ENCODE assay signal across 10 cellular contexts in the genomic region with DNA sequence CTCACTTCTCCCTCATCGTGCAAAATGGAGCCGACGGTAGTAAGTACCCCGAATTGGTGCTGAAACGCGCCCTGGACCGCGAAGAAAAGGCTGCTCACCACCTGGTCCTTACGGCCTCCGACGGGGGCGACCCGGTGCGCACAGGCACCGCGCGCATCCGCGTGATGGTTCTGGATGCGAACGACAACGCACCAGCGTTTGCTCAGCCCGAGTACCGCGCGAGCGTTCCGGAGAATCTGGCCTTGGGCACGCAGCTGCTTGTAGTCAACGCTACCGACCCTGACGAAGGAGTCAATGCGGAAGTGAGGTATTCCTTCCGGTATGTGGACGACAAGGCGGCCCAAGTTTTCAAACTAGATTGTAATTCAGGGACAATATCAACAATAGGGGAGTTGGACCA. TPM values are rescaled to one million over a fixed set of nuclear protein-coding genes. Genes with fewer than 3 reads are reported as not detected.
DNase-seq lines count a peak whose midpoint lies in the region; ATAC-seq and TF ChIP-seq lines count a peak whose summit lies in the region.
"Had no signal": no experiment of that assay in that cellular context is flagged by ENCODE, and none has a peak within 500 bp of the region (broad histone marks: within the 10 kb centered on the region; RNA-seq: fewer than 3 reads in every experiment).

No MANE protein-coding gene starts in this region.

- POLR2A ChIA-PET in activated CD4-positive, alpha-beta memory T cell treated with anti-CD3 and anti-CD28 coated beads, Interleukin-2, amount 10 ng/mL, durations not matched to agents 7 days and 5 days (lab: Charles Lee) = interaction anchor here (0.7 to 1.1 kb wide), 2 partner anchors 10 to 32 kb away, joined by 3 read pairs; a partner anchor contains a TSS
- POLR2A ChIA-PET in activated CD4-positive, alpha-beta memory T cell treated with anti-CD3 and anti-CD28 coated beads for 36 hours (lab: Charles Lee) = no interaction called here
- POLR2A ChIA-PET in HEK293T (lab: Yijun Ruan, JAX) = no interaction called here

- peaks cover 0 to 10% (median 0%) of the 10 kb centered on the region in 4 donors for H3K4me1 ChIP-seq in stomach

- H3K36me3 Mint-ChIP-seq in activated CD4-positive, alpha-beta memory T cell treated with anti-CD3 and anti-CD28 coated beads, Interleukin-2, amount 10 ng/mL, durations not matched to agents 7 days and 5 days (ENCODE audit: low read depth) = peaks cover 13% of the 10 kb centered on the region
- peaks cover 20% of the 10 kb centered on the region for H3K36me3 Mint-ChIP-seq in activated CD4-positive, alpha-beta memory T cell treated with anti-CD3 and anti-CD28 coated beads for 36 hours

- peaks cover 40% of the 10 kb centered on the region for H3K27me3 Mint-ChIP-seq in activated CD4-positive, alpha-beta memory T cell treated with anti-CD3 and anti-CD28 coated beads, Interleukin-2, amount 10 ng/mL, durations not matched to agents 7 days and 5 days
- H3K27me3 Mint-ChIP-seq in activated CD4-positive, alpha-beta memory T cell treated with anti-CD3 and anti-CD28 coated beads for 36 hours = peaks cover 51% of the 10 kb centered on the region

- H3K4me1 Mint-ChIP-seq in activated CD4-positive, alpha-beta memory T cell treated with anti-CD3 and anti-CD28 coated beads, Interleukin-2, amount 10 ng/mL, durations not matched to agents 7 days and 5 days = peaks cover 6% of the 10 kb centered on the region
- peaks cover 4% of the 10 kb centered on the region for H3K4me1 Mint-ChIP-seq in activated CD4-positive, alpha-beta memory T cell treated with anti-CD3 and anti-CD28 coated beads for 36 hours (ENCODE audit: low read depth)

- ATAC-seq in HG03354 (IDR thresholded peaks at IDR 0.05; ENCODE audit: poor library complexity, severe bottlenecking, unreplicated experiment) = peak; percentile 55

- peaks cover 0 to 16% (median 6%) of the 10 kb centered on the region in 4 donors for H3K36me3 ChIP-seq in stomach

- TF ChIP-seq CTCF in fibroblast of villous mesenchyme (IDR thresholded peaks at IDR 0.05; ENCODE audit: insufficient read depth, low read depth, low read length) = no peak
- no peak for TF ChIP-seq CTCF in stomach (IDR thresholded peaks at IDR 0.05)

- WGBS in stomach, 5 donors = 18 to 26% (median 20%) methylated on average over 12 to 37 of the region's 37 CpGs

- H3K4me3 ChIP-seq in fibroblast of villous mesenchyme (ENCODE audit: low read depth, low read length) (peak overlapping the region; percentile 56), stomach (peak overlapping the region; percentile 20 to 34 (median 29))

- DNase-seq in activated CD4-positive, alpha-beta memory T cell treated with anti-CD3 and anti-CD28 coated beads, Interleukin-2, amount 10 ng/mL, durations not matched to agents 7 days and 5 days = no peak
- DNase-seq in activated CD4-positive, alpha-beta memory T cell treated with anti-CD3 and anti-CD28 coated beads for 36 hours = no peak
- DNase-seq in fibroblast of villous mesenchyme (ENCODE audit: low read depth) (no peak), stomach (no peak), HEK293T (ENCODE audit: extremely low spot score) (no peak), substantia nigra (lab: John Stamatoyannopoulos, UW) (no peak), NCI-H2227 (lab: John Stamatoyannopoulos, UW; ENCODE audit: unreplicated experiment) (no peak)
- DNase-seq: ACHN, Kasumi-1 had no signal

- CTCF ChIA-PET in activated CD4-positive, alpha-beta memory T cell treated with anti-CD3 and anti-CD28 coated beads, Interleukin-2, amount 10 ng/mL, durations not matched to agents 7 days and 5 days (lab: Charles Lee) = interaction anchor here (0.6 to 2.2 kb wide), 11 partner anchors 10 to 133 kb away, joined by 3 to 16 read pairs (median 7); a partner anchor contains a TSS
- CTCF ChIA-PET in activated CD4-positive, alpha-beta memory T cell treated with anti-CD3 and anti-CD28 coated beads for 36 hours (lab: Charles Lee) = interaction anchor here (0.6 to 4.7 kb wide), 12 partner anchors 10 to 1302 kb away, joined by 3 to 32 read pairs (median 5); a partner anchor contains a TSS
- CTCF ChIA-PET in HEK293T (lab: Yijun Ruan, JAX) = interaction anchor here (1.6 kb wide), 1 partner anchor 10 kb away, joined by 6 read pairs; a partner anchor contains a TSS

- H3K27ac ChIP-seq in stomach (no peak overlapping the region), substantia nigra (ENCODE audit: low read depth, low read length, poor library complexity, severe bottlenecking) (no peak overlapping the region)

- no peak for TF ChIP-seq EP300 in stomach (IDR thresholded peaks at IDR 0.05)

- H3K4me3 Mint-ChIP-seq in activated CD4-positive, alpha-beta memory T cell treated with anti-CD3 and anti-CD28 coated beads, Interleukin-2, amount 10 ng/mL, durations not matched to agents 7 days and 5 days = peak overlapping the region; percentile 53
- no peak overlapping the region for H3K4me3 Mint-ChIP-seq in activated CD4-positive, alpha-beta memory T cell treated with anti-CD3 and anti-CD28 coated beads for 36 hours

- no peak overlapping the region for H3K27ac Mint-ChIP-seq in activated CD4-positive, alpha-beta memory T cell treated with anti-CD3 and anti-CD28 coated beads, Interleukin-2, amount 10 ng/mL, durations not matched to agents 7 days and 5 days
- no peak overlapping the region for H3K27ac Mint-ChIP-seq in activated CD4-positive, alpha-beta memory T cell treated with anti-CD3 and anti-CD28 coated beads for 36 hours

- peaks cover 0 to 64% (median 12%) of the 10 kb centered on the region in 3 donors for H3K27me3 ChIP-seq in stomach

- intact Hi-C loops in activated CD4-positive, alpha-beta memory T cell treated with anti-CD3 and anti-CD28 coated beads for 36 hours (cut with micrococcal nuclease) = no loop called here
- intact Hi-C loops in stomach (cut with DNase I; ENCODE audit: low total_unique reads) = no loop called here

- peaks cover 13% of the 10 kb centered on the region for H3K9me3 Mint-ChIP-seq in activated CD4-positive, alpha-beta memory T cell treated with anti-CD3 and anti-CD28 coated beads, Interleukin-2, amount 10 ng/mL, durations not matched to agents 7 days and 5 days
- H3K9me3 Mint-ChIP-seq in activated CD4-positive, alpha-beta memory T cell treated with anti-CD3 and anti-CD28 coated beads for 36 hours = peaks cover 23% of the 10 kb centered on the region

- H3K9me3 ChIP-seq in stomach = peaks cover 58 to 100% (median 94%) of the 10 kb centered on the region in 4 donors

- TF ChIP-seq POLR2A in stomach (IDR thresholded peaks at IDR 0.05) = no peak

TF ChIP-seq in HEK293T, 16 proteins besides CTCF, POLR2A, EP300 and RAD21 (continues in another document):
- TF ChIP-seq CTBP1 (IDR thresholded peaks at IDR 0.05; ENCODE audit: borderline replicate concordance) = no peak
- no peak for TF ChIP-seq HDGF (IDR thresholded peaks at IDR 0.05; ENCODE audit: borderline replicate concordance)
- TF ChIP-seq, protein P1, sequence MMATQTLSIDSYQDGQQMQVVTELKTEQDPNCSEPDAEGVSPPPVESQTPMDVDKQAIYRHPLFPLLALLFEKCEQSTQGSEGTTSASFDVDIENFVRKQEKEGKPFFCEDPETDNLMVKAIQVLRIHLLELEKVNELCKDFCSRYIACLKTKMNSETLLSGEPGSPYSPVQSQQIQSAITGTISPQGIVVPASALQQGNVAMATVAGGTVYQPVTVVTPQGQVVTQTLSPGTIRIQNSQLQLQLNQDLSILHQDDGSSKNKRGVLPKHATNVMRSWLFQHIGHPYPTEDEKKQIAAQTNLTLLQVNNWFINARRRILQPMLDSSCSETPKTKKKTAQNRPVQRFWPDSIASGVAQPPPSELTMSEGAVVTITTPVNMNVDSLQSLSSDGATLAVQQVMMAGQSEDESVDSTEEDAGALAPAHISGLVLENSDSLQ (IDR thresholded peaks at IDR 0.05) = no peak
- no peak for TF ChIP-seq TARDBP (IDR thresholded peaks at IDR 0.05)
- TF ChIP-seq FOXM1 (IDR thresholded peaks at IDR 0.05; ENCODE audit: borderline replicate concordance) = no peak
- TF ChIP-seq ELF4 (IDR thresholded peaks at IDR 0.05) = no peak
- TF ChIP-seq FOXK2 (IDR thresholded peaks at IDR 0.05) = no peak

RNA-seq across cellular contexts. Expression of a gene that starts 1.0 kb away (rescaled TPM):
- total RNA-seq in activated CD4-positive, alpha-beta memory T cell treated with anti-CD3 and anti-CD28 coated beads, Interleukin-2, amount 10 ng/mL, durations not matched to agents 7 days and 5 days = not detected
- under 1 TPM in 1 of 2 experiments, not detected in 1; 0.07 TPM for total RNA-seq in activated CD4-positive, alpha-beta memory T cell treated with anti-CD3 and anti-CD28 coated beads for 36 hours
- total RNA-seq in fibroblast of villous mesenchyme (15.5 and 18.7 TPM in 2 replicates), stomach (1 to 10 TPM in 4 of 5 donors, under 1 TPM in 1; 0.58 to 7.4 (median 5.4) TPM)
- polyA plus RNA-seq in stomach = under 1 TPM in 2 of 3 donors, not detected in 1; 0.12 to 0.20 TPM

RNA-seq across cellular contexts. Expression of a gene that starts 10.4 kb away (rescaled TPM):
- not detected for total RNA-seq in activated CD4-positive, alpha-beta memory T cell treated with anti-CD3 and anti-CD28 coated beads, Interleukin-2, amount 10 ng/mL, durations not matched to agents 7 days and 5 days
- total RNA-seq in activated CD4-positive, alpha-beta memory T cell treated with anti-CD3 and anti-CD28 coated beads for 36 hours = under 1 TPM in 1 of 2 experiments, not detected in 1; 0.05 TPM
- total RNA-seq in fibroblast of villous mesenchyme = 11.0 and 15.5 TPM in 2 replicates
- 10 to 100 TPM in 1 of 5 donors, 1 to 10 TPM in 3, under 1 TPM in 1; 0.45 to 15.2 (median 2.9) TPM for total RNA-seq in stomach
- under 1 TPM; 0.25 to 0.48 (median 0.31) TPM for polyA plus RNA-seq in stomach

RNA-seq across cellular contexts. Expression of a gene that starts 13.8 kb away (rescaled TPM):
- under 1 TPM in 1 of 2 experiments, not detected in 1; 0.08 TPM for total RNA-seq in activated CD4-positive, alpha-beta memory T cell treated with anti-CD3 and anti-CD28 coated beads, Interleukin-2, amount 10 ng/mL, durations not matched to agents 7 days and 5 days
- under 1 TPM in 1 of 2 experiments, not detected in 1; 0.07 TPM for total RNA-seq in activated CD4-positive, alpha-beta memory T cell treated with anti-CD3 and anti-CD28 coated beads for 36 hours
- total RNA-seq in fibroblast of villous mesenchyme (11.2 and 12.6 TPM in 2 replicates), stomach (10 to 100 TPM in 3 of 5 donors, 1 to 10 TPM in 2; 3.6 to 19.3 (median 16.8) TPM)
- polyA plus RNA-seq in stomach = under 1 TPM; 0.56 to 0.61 (median 0.58) TPM

RNA-seq across cellular contexts. Expression of a gene that starts 18.5 kb away (rescaled TPM):
- total RNA-seq in activated CD4-positive, alpha-beta memory T cell treated with anti-CD3 and anti-CD28 coated beads, Interleukin-2, amount 10 ng/mL, durations not matched to agents 7 days and 5 days = under 1 TPM in 1 of 2 experiments, not detected in 1; 0.05 TPM
- under 1 TPM; 0.07 to 0.10 TPM for total RNA-seq in activated CD4-positive, alpha-beta memory T cell treated with anti-CD3 and anti-CD28 coated beads for 36 hours
- 11.7 and 12.2 TPM in 2 replicates for total RNA-seq in fibroblast of villous mesenchyme
- 1 to 10 TPM in 3 of 5 donors, under 1 TPM in 1, not detected in 1; 0.89 to 7.0 (median 4.5) TPM for total RNA-seq in stomach
- polyA plus RNA-seq in stomach = under 1 TPM; 0.15 to 0.65 (median 0.44) TPM

RNA-seq across cellular contexts. Expression of a gene that starts 23.5 kb away (rescaled TPM):
- total RNA-seq in activated CD4-positive, alpha-beta memory T cell treated with anti-CD3 and anti-CD28 coated beads, Interleukin-2, amount 10 ng/mL, durations not matched to agents 7 days and 5 days = not detected
- under 1 TPM in 1 of 2 experiments, not detected in 1; 0.07 TPM for total RNA-seq in activated CD4-positive, alpha-beta memory T cell treated with anti-CD3 and anti-CD28 coated beads for 36 hours
- total RNA-seq in fibroblast of villous mesenchyme = 4.2 and 4.3 TPM in 2 replicates
- 1 to 10 TPM in 3 of 5 donors, under 1 TPM in 1, not detected in 1; 0.29 to 6.2 (median 4.9) TPM for total RNA-seq in stomach
- polyA plus RNA-seq in stomach = under 1 TPM in 2 of 3 donors, not detected in 1; 0.31 to 0.50 TPM

Comparison
In these comparisons a context has a peak if more than half of its experiments do, and no peak if none do; other contexts are left out.
1. RNA of a gene that starts 13.8 kb away (total RNA-seq): 3.6 to 19.3 TPM in stomach and 11.2 to 12.6 TPM in fibroblast of villous mesenchyme; 0.08 TPM in activated CD4-positive, alpha-beta memory T cell treated with anti-CD3 and anti-CD28 coated beads, Interleukin-2, amount 10 ng/mL, durations not matched to agents 7 days and 5 days and 0.07 TPM in activated CD4-positive, alpha-beta memory T cell treated with anti-CD3 and anti-CD28 coated beads for 36 hours; every median in the first group is over 4 times any median in the second.